8 cellular contexts compared by ENCODE assay signal in the genomic region with DNA sequence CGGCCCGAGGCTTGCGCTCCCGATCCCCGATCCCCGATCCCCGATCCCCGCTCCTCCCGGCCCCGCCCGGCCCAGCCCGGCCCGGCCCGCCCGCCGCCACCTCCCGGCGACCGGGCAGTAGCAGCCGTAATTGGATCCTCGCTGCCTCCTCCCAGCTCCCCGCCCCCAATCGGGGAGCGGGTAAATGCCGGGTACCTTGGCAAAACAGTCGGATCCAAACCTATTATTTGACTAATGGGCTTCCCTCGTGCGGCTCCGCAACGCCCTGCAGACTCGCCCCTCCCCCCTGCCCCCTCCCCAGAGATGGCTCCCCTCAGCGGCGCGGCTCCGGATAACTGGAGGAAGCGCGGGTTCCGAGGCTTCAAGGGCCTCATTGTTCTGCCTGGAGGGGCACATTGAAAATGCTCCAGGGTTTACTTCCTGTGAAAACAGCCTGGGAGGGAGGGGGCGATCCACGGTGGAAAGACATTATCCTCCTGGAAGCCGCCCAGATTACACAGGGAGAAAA.
DNase-seq lines count a peak whose midpoint lies in the region; ATAC-seq and TF ChIP-seq lines count a peak whose summit lies in the region.

No MANE protein-coding gene starts in this region.

- H3K4me1 Mint-ChIP-seq in activated CD4-positive, alpha-beta T cell treated with anti-CD3 and anti-CD28 coated beads for 36 hours: peaks cover 33% of the 10 kb centered on the region

- peak overlapping the region; percentile 100 for H3K27ac Mint-ChIP-seq in activated CD4-positive, alpha-beta T cell treated with anti-CD3 and anti-CD28 coated beads for 36 hours

- H3K27me3 ChIP-seq in ectodermal cell (ENCODE audit: control insufficient read depth, insufficient read depth, low read length, poor library complexity, severe bottlenecking) (no peaks in the 10 kb centered on the region), lower lobe of right lung (ENCODE audit: low read depth) (no peaks in the 10 kb centered on the region)

- H3K36me3 ChIP-seq in ectodermal cell (ENCODE audit: control insufficient read depth, insufficient read depth, low read length): no peaks in the 10 kb centered on the region
- no peaks in the 10 kb centered on the region for H3K36me3 ChIP-seq in lower lobe of right lung

- H3K27ac ChIP-seq in ectodermal cell (ENCODE audit: insufficient read depth, low read depth, low read length, poor library complexity, severe bottlenecking): peak overlapping the region; percentile 94
- H3K27ac ChIP-seq in lower lobe of right lung: peak overlapping the region; percentile 93

- H3K36me3 Mint-ChIP-seq in activated CD4-positive, alpha-beta T cell treated with anti-CD3 and anti-CD28 coated beads for 36 hours (ENCODE audit: low read depth): no peaks in the 10 kb centered on the region

- H3K9me3 ChIP-seq in ectodermal cell (ENCODE audit: control insufficient read depth, low read length) (no peaks in the 10 kb centered on the region), lower lobe of right lung (no peaks in the 10 kb centered on the region)

- 0 to 1% methylated on average over 40 to 41 of the region's 41 CpGs for WGBS in ectodermal cell, 2 experiments

- peak; percentile 12 for ATAC-seq in GM18519 (IDR thresholded peaks at IDR 0.05; ENCODE audit: low FRiP score, unreplicated experiment)
- peak; percentile 43 for ATAC-seq in HG03066 (IDR thresholded peaks at IDR 0.05; ENCODE audit: low read depth, unreplicated experiment)
- ATAC-seq in activated CD4-positive, alpha-beta T cell treated with anti-CD3 and anti-CD28 coated beads for 36 hours: peak; percentile 34
- ATAC-seq in lower lobe of right lung: peak; percentile 66 to 78

- peak; percentile 64 for DNase-seq in 8988T
- peak; percentile 89 for DNase-seq in NCI-H2107 (lab: John Stamatoyannopoulos, UW)
- peak; percentile 71 for DNase-seq in activated CD4-positive, alpha-beta T cell treated with anti-CD3 and anti-CD28 coated beads for 36 hours
- peak; percentile 82 for DNase-seq in lower lobe of right lung
- DNase-seq in stimulated activated CD4-positive, alpha-beta T cell treated with anti-CD3 and anti-CD28 coated beads, TNF-alpha, amount 100 ng/mL, for 4 hours (ENCODE audit: low read depth in 3 of 3): peak; percentile 18 to 26 (median 22)

- peaks cover 2% of the 10 kb centered on the region for H3K27me3 Mint-ChIP-seq in activated CD4-positive, alpha-beta T cell treated with anti-CD3 and anti-CD28 coated beads for 36 hours

- POLR2A ChIA-PET in activated CD4-positive, alpha-beta T cell treated with anti-CD3 and anti-CD28 coated beads for 36 hours (lab: Charles Lee): interaction anchor here (0.8 to 1.4 kb wide), 4 partner anchors 9 to 225 kb away, joined by 3 to 12 read pairs (median 4); no protein-coding TSS in a partner anchor

- CTCF ChIA-PET in activated CD4-positive, alpha-beta T cell treated with anti-CD3 and anti-CD28 coated beads for 36 hours (lab: Charles Lee): interaction anchor here (0.5 to 1.8 kb wide), 11 partner anchors 8 to 274 kb away, joined by 3 to 6 read pairs (median 3); no protein-coding TSS in a partner anchor

- no peak for TF ChIP-seq CTCF in lower lobe of right lung (IDR thresholded peaks at IDR 0.05)

- H3K4me1 ChIP-seq in ectodermal cell (ENCODE audit: control insufficient read depth, insufficient read depth, low read length) (peaks cover 46% of the 10 kb centered on the region), lower lobe of right lung (peaks cover 47% of the 10 kb centered on the region)

- intact Hi-C loops in activated CD4-positive, alpha-beta T cell treated with anti-CD3 and anti-CD28 coated beads for 36 hours (cut with DNase I, micrococcal nuclease): loop anchor here (1.0 to 10.0 kb wide), 11 partner anchors 17 to 945 kb away; a partner anchor contains a TSS
- intact Hi-C loops in lower lobe of right lung (cut with DNase I): no loop called here

- peak overlapping the region; percentile 82 for H3K4me3 Mint-ChIP-seq in activated CD4-positive, alpha-beta T cell treated with anti-CD3 and anti-CD28 coated beads for 36 hours

- H3K9me3 Mint-ChIP-seq in activated CD4-positive, alpha-beta T cell treated with anti-CD3 and anti-CD28 coated beads for 36 hours (ENCODE audit: low read depth): no peaks in the 10 kb centered on the region

- peak overlapping the region; percentile 36 for H3K4me3 ChIP-seq in ectodermal cell (ENCODE audit: insufficient read depth, low read depth, low read length)
- peak overlapping the region; percentile 57 for H3K4me3 ChIP-seq in lower lobe of right lung

Comparison
In these comparisons a context has a peak if more than half of its experiments do, and no peak if none do; other contexts are left out.
1. Peak in every context shown above with its lines: DNase-seq, ATAC-seq, H3K4me3 ChIP-seq and H3K27ac ChIP-seq.
2. DNase-seq: peak in every context shown above with its lines; median percentile 89 in NCI-H2107; 82 in lower lobe of right lung; 71 in activated CD4-positive, alpha-beta T cell treated with anti-CD3 and anti-CD28 coated beads for 36 hours; 64 in 8988T; 22 in stimulated activated CD4-positive, alpha-beta T cell treated with anti-CD3 and anti-CD28 coated beads, TNF-alpha, amount 100 ng/mL, for 4 hours.
3. ATAC-seq: peak in every context shown above with its lines; median percentile 72 in lower lobe of right lung; 43 in HG03066; 34 in activated CD4-positive, alpha-beta T cell treated with anti-CD3 and anti-CD28 coated beads for 36 hours; 12 in GM18519.